ENCODE assay signal across 15 cellular contexts in genomic region chr15:37709669-37710068, GRCh38.
"Had no signal": no experiment of that assay in that cellular context is flagged by ENCODE, and none has a peak within 500 bp of the region (broad histone marks: within the 10 kb centered on the region; RNA-seq: fewer than 3 reads in every experiment).

No MANE protein-coding gene starts in this region.

- H3K4me1 ChIP-seq: foreskin keratinocyte, left ventricle myocardium inferior, neural progenitor cell, pancreas had no signal

- H2AFZ ChIP-seq: neural progenitor cell had no signal

- H3K9ac ChIP-seq: neural progenitor cell had no signal

- H3K36me3 ChIP-seq: left ventricle myocardium inferior, neural progenitor cell, pancreas had no signal

- H3K27ac ChIP-seq: epithelial cell of prostate, foreskin keratinocyte, left ventricle myocardium inferior, neural progenitor cell, pancreas had no signal

- H3K4me2 ChIP-seq: neural progenitor cell, smooth muscle cell had no signal

- H3K9me3 ChIP-seq: pancreas had no signal

- DNase-seq: effector memory CD8-positive, alpha-beta T cell; foreskin keratinocyte; immature natural killer cell; left ventricle myocardium inferior; mesenchymal stem cell; midbrain; occipital lobe; pancreas; right cardiac atrium; stimulated activated CD4-positive, alpha-beta T cell treated with anti-CD3 and anti-CD28 coated beads, Interleukin-2, amount 100 ng/mL, for 48 hours; stimulated activated naive CD4-positive, alpha-beta T cell treated with Interleukin-2 at 50 U/mL for 16 hours had no signal

- H3K4me3 ChIP-seq: left ventricle myocardium inferior, lung, neural progenitor cell, pancreas, smooth muscle cell had no signal

- H3K27me3 ChIP-seq: foreskin keratinocyte, neural progenitor cell, pancreas had no signal
